In the genomic region with DNA sequence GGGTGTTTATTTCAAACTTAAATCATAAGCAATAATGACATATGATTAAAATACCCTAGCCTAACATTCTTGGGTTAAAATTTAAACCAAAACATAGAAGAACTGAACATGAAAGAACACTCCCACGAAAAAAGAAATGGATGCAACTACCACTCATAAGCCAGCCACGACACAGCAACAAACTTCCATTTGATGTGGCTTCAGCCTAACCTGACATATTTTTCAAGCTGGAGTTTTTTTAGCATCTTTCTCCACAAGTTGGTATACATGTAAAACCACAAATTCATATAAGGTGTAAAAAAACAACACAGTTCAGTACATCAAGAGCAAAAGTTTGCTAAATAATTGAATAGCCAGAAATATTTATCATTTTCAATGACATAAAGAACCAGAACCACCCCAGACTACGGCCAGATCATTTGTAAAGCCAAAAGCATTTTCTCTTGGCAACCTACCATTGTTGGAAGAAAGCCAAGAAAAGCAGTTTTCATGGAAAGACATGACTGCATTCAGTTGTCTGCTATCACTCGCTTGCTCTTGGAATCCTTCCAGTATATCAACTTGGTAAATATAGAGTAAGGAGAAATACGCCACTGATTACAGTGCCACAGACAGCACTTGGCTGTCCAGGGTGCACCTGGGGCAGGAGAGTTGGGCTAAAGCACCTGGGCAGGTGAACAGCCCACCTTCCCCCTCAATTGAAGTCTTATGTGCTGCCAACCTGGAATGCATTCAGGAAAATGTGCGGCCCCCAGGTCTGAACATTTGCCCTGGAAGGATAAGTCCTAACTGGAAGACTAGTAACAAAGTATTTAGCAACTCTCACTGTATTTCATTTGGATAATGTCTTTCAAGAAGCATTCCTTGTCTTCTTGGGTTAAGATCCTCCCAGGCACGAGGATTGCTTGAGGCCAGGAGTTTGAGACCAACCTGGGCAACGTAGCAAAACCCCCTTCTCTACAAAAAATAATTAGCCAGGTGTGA, we compare ENCODE assay signal across 10 cellular contexts.
DNase-seq lines count a peak whose midpoint lies in the region; ATAC-seq, FAIRE-seq and TF ChIP-seq lines count a peak whose summit lies in the region.
"Had no signal": no experiment of that assay in that cellular context is flagged by ENCODE, and none has a peak within 500 bp of the region (broad histone marks: within the 10 kb centered on the region; RNA-seq: fewer than 3 reads in every experiment).

No MANE protein-coding gene starts in this region.

- no peaks in the 10 kb centered on the region for H3K27me3 Mint-ChIP-seq in activated T-cell treated with anti-CD3 and anti-CD28 coated beads, Interleukin-2, amount 50 U/mL, for 4 hours (ENCODE audit: low read depth)
- H3K27me3 Mint-ChIP-seq in activated T-cell treated with anti-CD3 and anti-CD28 coated beads, Interleukin-2, amount 50 U/mL, for 72 hours (ENCODE audit: low read depth), result no peaks in the 10 kb centered on the region

- H3K27ac Mint-ChIP-seq in activated T-cell treated with anti-CD3 and anti-CD28 coated beads, Interleukin-2, amount 50 U/mL, for 72 hours, result no peak overlapping the region

- no peak overlapping the region for H3K27ac ChIP-seq in parathyroid adenoma
- H3K27ac ChIP-seq: C4-2B had no signal

- peak overlapping the region; percentile 2 for H3K4me2 ChIP-seq in parathyroid adenoma (ENCODE audit: low read length)

- H3K36me3 Mint-ChIP-seq in activated T-cell treated with anti-CD3 and anti-CD28 coated beads, Interleukin-2, amount 50 U/mL, for 4 hours (ENCODE audit: insufficient read depth), result peaks cover 4% of the 10 kb centered on the region
- H3K36me3 Mint-ChIP-seq in activated T-cell treated with anti-CD3 and anti-CD28 coated beads, Interleukin-2, amount 50 U/mL, for 72 hours (ENCODE audit: insufficient read depth in 2 of 2), result no peaks in the 10 kb centered on the region

- H3K9me3 ChIP-seq in parathyroid adenoma (ENCODE audit: control insufficient read depth, low read length), result no peaks in the 10 kb centered on the region

- H3K79me2 ChIP-seq in parathyroid adenoma, result peaks cover 78% of the 10 kb centered on the region

- TF ChIP-seq POLR2A in erythroblast (IDR thresholded peaks at IDR 0.05; ENCODE audit: low read length), result no peak

- H3K4me3 Mint-ChIP-seq in activated T-cell treated with anti-CD3 and anti-CD28 coated beads, Interleukin-2, amount 50 U/mL, for 4 hours, result peak overlapping the region; percentile 34
- peak overlapping the region in 1 of 2 donors; percentile 11 for H3K4me3 Mint-ChIP-seq in activated T-cell treated with anti-CD3 and anti-CD28 coated beads, Interleukin-2, amount 50 U/mL, for 72 hours

- ATAC-seq in activated T-cell treated with anti-CD3 and anti-CD28 coated beads, Interleukin-2, amount 50 U/mL, for 4 hours, result no peak
- ATAC-seq in activated T-cell treated with anti-CD3 and anti-CD28 coated beads, Interleukin-2, amount 50 U/mL, for 72 hours (replicated peaks in 1 of 2), result no peak

- H3K9me3 Mint-ChIP-seq in activated T-cell treated with anti-CD3 and anti-CD28 coated beads, Interleukin-2, amount 50 U/mL, for 4 hours, result no peaks in the 10 kb centered on the region
- no peaks in the 10 kb centered on the region for H3K9me3 Mint-ChIP-seq in activated T-cell treated with anti-CD3 and anti-CD28 coated beads, Interleukin-2, amount 50 U/mL, for 72 hours

- DNase-seq in activated T-cell treated with anti-CD3 and anti-CD28 coated beads, Interleukin-2, amount 50 U/mL, for 4 hours, result no peak
- no peak for DNase-seq in activated T-cell treated with anti-CD3 and anti-CD28 coated beads, Interleukin-2, amount 50 U/mL, for 72 hours
- DNase-seq in RCC 7860 (ENCODE audit: low spot score) (peak; percentile 86), erythroblast (lab: John Stamatoyannopoulos, UW) (peak; percentile 80 to 87), HK-2 (ENCODE audit: unreplicated experiment) (no peak), posterior cingulate gyrus (no peak), activated T-cell treated with anti-CD3 and anti-CD28 coated beads for 4 hours (no peak)

- no peak overlapping the region for H3K9ac ChIP-seq in parathyroid adenoma

- no peaks in the 10 kb centered on the region for H3K36me3 ChIP-seq in parathyroid adenoma (ENCODE audit: control insufficient read depth, insufficient read depth, low read length)

- H3K27me3 ChIP-seq in parathyroid adenoma (ENCODE audit: control insufficient read depth, insufficient read depth, low read length), result no peaks in the 10 kb centered on the region

- TF ChIP-seq CTCF in parathyroid adenoma (IDR thresholded peaks at IDR 0.05), result no peak

- H2AFZ ChIP-seq in parathyroid adenoma, result no peak overlapping the region

- FAIRE-seq in RCC 7860 (lab: Jason Lieb, UNC), result peak; percentile 86
- FAIRE-seq: TTC549 had no signal

- intact Hi-C loops in posterior cingulate gyrus (cut with DNase I), result no loop called here

- H3K4me1 ChIP-seq in parathyroid adenoma, result peaks cover 19% of the 10 kb centered on the region

- peaks cover 91% of the 10 kb centered on the region for H3K4me1 Mint-ChIP-seq in activated T-cell treated with anti-CD3 and anti-CD28 coated beads, Interleukin-2, amount 50 U/mL, for 4 hours (ENCODE audit: low read depth)
- peaks cover 76% of the 10 kb centered on the region for H3K4me1 Mint-ChIP-seq in activated T-cell treated with anti-CD3 and anti-CD28 coated beads, Interleukin-2, amount 50 U/mL, for 72 hours (ENCODE audit: low read depth)

- no peak overlapping the region for H3K4me3 ChIP-seq in parathyroid adenoma (ENCODE audit: low read depth, low read length)

Comparison
In these comparisons a context has a peak if more than half of its experiments do, and no peak if none do; other contexts are left out.
1. DNase-seq: peak in RCC 7860 (single experiment) and erythroblast (2 of 2); none in activated T-cell treated with anti-CD3 and anti-CD28 coated beads, Interleukin-2, amount 50 U/mL, for 4 hours (single experiment), activated T-cell treated with anti-CD3 and anti-CD28 coated beads, Interleukin-2, amount 50 U/mL, for 72 hours (0 of 2), HK-2 (single experiment), posterior cingulate gyrus (0 of 10) and activated T-cell treated with anti-CD3 and anti-CD28 coated beads for 4 hours (single experiment).